8 cellular contexts compared by ENCODE assay signal in the genomic region with DNA sequence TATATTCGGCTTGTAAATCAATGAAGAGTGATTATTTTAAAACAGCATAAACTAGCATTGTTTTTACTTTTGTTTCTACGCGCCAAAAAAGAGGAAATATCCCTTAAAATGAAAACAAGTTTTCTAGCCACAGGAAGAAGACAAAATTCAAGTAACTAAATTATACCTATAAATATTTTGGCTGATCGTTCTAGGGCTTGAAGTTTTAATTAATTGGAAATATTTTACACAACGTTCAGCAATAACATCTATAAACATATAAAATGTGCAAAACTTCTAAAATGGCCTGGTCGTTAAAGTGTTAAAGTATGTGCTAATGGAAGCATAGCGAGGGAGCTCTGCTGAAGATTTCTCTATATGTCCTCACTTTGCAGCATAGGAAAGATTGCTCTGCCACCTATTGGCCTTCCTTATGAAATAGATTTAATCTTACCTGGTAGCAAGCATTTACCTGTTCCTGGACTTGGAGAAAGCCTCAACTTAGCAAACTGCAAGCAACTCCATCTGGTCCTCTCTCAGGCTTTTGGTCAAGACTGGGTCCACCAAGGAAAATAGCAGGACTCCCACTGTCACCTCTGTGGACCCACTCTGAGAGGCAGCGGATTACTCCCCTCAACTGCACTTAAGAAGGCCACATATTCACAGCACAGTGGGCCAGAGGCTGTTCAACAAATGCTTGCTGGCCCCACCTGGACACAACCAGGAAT.
DNase-seq lines count a peak whose midpoint lies in the region; ATAC-seq and TF ChIP-seq lines count a peak whose summit lies in the region.

No MANE protein-coding gene starts in this region.

- DNase-seq in CD14-positive monocyte (ENCODE audit: low spot score) (no peak), NCI-H2107 (lab: John Stamatoyannopoulos, UW) (peak; percentile 82), mesothelial cell of epicardium (ENCODE audit: low spot score in 2 of 2, unreplicated experiment in 2 of 2) (no peak), COLO829 (ENCODE audit: low spot score) (no peak)
- peak; percentile 15 for DNase-seq in effector CD4-positive, alpha-beta T cell

- H3K36me3 Mint-ChIP-seq in CD14-positive monocyte = no peaks in the 10 kb centered on the region
- no peaks in the 10 kb centered on the region for H3K36me3 Mint-ChIP-seq in mesothelial cell of epicardium

- H3K9me3 Mint-ChIP-seq in CD14-positive monocyte (peaks cover 0 to 4% (median 0%) of the 10 kb centered on the region in 7 donors), mesothelial cell of epicardium (no peaks in the 10 kb centered on the region)

- H3K27me3 Mint-ChIP-seq in CD14-positive monocyte (ENCODE audit: low read depth in 3 of 3) = peaks cover 0 to 2% (median 2%) of the 10 kb centered on the region in 3 donors
- peaks cover 11% of the 10 kb centered on the region for H3K27me3 Mint-ChIP-seq in mesothelial cell of epicardium (ENCODE audit: low read depth)

- peaks cover 30% of the 10 kb centered on the region for H3K4me1 Mint-ChIP-seq in CD14-positive monocyte
- peaks cover 33% of the 10 kb centered on the region for H3K4me1 Mint-ChIP-seq in mesothelial cell of epicardium

- peak overlapping the region in 6 of 7 donors; percentile 16 to 80 (median 49) for H3K27ac Mint-ChIP-seq in CD14-positive monocyte
- H3K27ac Mint-ChIP-seq in mesothelial cell of epicardium = no peak overlapping the region

- intact Hi-C loops in CD14-positive monocyte (cut with micrococcal nuclease) = no loop called here

- H3K4me3 Mint-ChIP-seq in CD14-positive monocyte (peak overlapping the region; percentile 74 to 90), mesothelial cell of epicardium (no peak overlapping the region)

- ATAC-seq in GM21576 (IDR thresholded peaks at IDR 0.05; ENCODE audit: unreplicated experiment) (peak; percentile 67), HG02588 (IDR thresholded peaks at IDR 0.05; ENCODE audit: unreplicated experiment) (no peak)

- H3K27ac ChIP-seq in VCaP = no peak overlapping the region

- TF ChIP-seq CTCF in CD14-positive monocyte (IDR thresholded peaks at IDR 0.05) (peak; percentile 15), VCaP (conservative IDR thresholded peaks at IDR 0.05) (peak; percentile 88), mesothelial cell of epicardium (IDR thresholded peaks at IDR 0.05; ENCODE audit: unreplicated experiment) (peak; percentile 37)

Comparison
In these comparisons a context has a peak if more than half of its experiments do, and no peak if none do; other contexts are left out.
1. DNase-seq: peak in NCI-H2107 (single experiment) and effector CD4-positive, alpha-beta T cell (single experiment); none in CD14-positive monocyte (single experiment), mesothelial cell of epicardium (0 of 2) and COLO829 (single experiment).
2. CTCF ChIP-seq: peak in every context shown above with its lines; median percentile 88 in VCaP; 37 in mesothelial cell of epicardium; 15 in CD14-positive monocyte.